Comparison of ENCODE assay signal across 17 cellular contexts in the genomic region with DNA sequence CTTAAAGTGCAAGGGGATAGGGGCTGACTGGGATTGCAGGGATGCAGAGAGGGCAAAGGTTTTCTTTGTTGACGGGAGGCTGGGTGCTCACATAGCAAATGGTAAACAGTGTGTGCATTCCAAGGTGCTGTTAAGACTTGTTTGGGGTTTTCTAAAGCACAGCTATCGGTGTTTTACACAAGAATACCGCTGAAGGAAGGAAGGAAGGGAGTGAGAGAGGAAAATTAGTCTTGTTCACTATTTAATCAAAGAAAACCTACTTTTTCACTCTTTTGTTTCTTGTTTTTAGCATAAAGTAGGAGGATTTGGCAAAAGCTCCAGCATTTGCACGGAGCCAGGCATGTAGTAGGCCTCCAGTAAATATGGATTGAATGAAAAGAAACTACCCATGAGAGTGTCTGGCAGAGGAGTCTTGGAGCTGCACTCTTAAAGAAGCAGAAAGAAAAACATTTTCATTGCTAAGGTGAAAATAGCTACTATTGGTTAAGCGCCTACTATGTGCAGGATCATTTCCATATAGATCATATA.
DNase-seq lines count a peak whose midpoint lies in the region; ATAC-seq and TF ChIP-seq lines count a peak whose summit lies in the region.
"Had no signal": no experiment of that assay in that cellular context is flagged by ENCODE, and none has a peak within 500 bp of the region (broad histone marks: within the 10 kb centered on the region; RNA-seq: fewer than 3 reads in every experiment).

No MANE protein-coding gene starts in this region.

- ATAC-seq in esophagus mucosa (peak; percentile 46), HG03571 (IDR thresholded peaks at IDR 0.05; ENCODE audit: unreplicated experiment) (no peak)

- TF ChIP-seq CTCF in AG10803 (conservative IDR thresholded peaks at IDR 0.05; ENCODE audit: low read length) (no peak), testis (IDR thresholded peaks at IDR 0.05) (no peak)

- WGBS in testis, 2 donors, result 63 to 75% methylated on average over 5 of the region's 5 CpGs

- no peaks in the 10 kb centered on the region for H3K79me2 ChIP-seq in Karpas-422 (ENCODE audit: low read length)

- no peaks in the 10 kb centered on the region for H4K20me1 ChIP-seq in Karpas-422 (ENCODE audit: insufficient read depth, low read depth, low read length)

- H3K9me3 ChIP-seq in testis, result no peaks in the 10 kb centered on the region
- H3K9me3 ChIP-seq in Karpas-422 (ENCODE audit: low read length), result no peaks in the 10 kb centered on the region
- H3K9me3 ChIP-seq: stomach had no signal

- no peak overlapping the region for H3K4me2 ChIP-seq in Karpas-422 (ENCODE audit: low read depth, low read length, poor library complexity, severe bottlenecking)

- H3K36me3 ChIP-seq in testis (ENCODE audit: low read depth, missing control alignments) (no peaks in the 10 kb centered on the region), Karpas-422 (ENCODE audit: insufficient read depth, low read length) (no peaks in the 10 kb centered on the region)

- H3K9ac ChIP-seq in Karpas-422 (ENCODE audit: low read length), result no peak overlapping the region

- no peak for TF ChIP-seq POLR2A in testis (IDR thresholded peaks at IDR 0.05)

- H3K4me1 ChIP-seq in testis (no peaks in the 10 kb centered on the region), Karpas-422 (ENCODE audit: low read length) (no peaks in the 10 kb centered on the region)
- H3K4me1 ChIP-seq: stomach had no signal

- DNase-seq in AG10803 (ENCODE audit: low read depth) (peak; percentile 36), OCI-M1 (lab: John Stamatoyannopoulos, UW) (peak; percentile 38), left kidney (ENCODE audit: low read depth, low spot score) (peak; percentile 21), hippocampal formation (lab: John Stamatoyannopoulos, UW) (no peak), testis (no peak), Karpas-422 (no peak)
- DNase-seq: activated CD8-positive, alpha-beta memory T cell treated with anti-CD3 and anti-CD28 coated beads for 24 hours; activated gamma-delta T cell; effector CD8-positive, alpha-beta T cell; KBM-7; NCI-H1436; NCI-H446; occipital lobe; stomach had no signal

- intact Hi-C loops in testis (cut with DNase I; ENCODE audit: low total_unique reads), result no loop called here

- H3K27me3 ChIP-seq in testis (no peaks in the 10 kb centered on the region), Karpas-422 (ENCODE audit: low read length) (no peaks in the 10 kb centered on the region)
- H3K27me3 ChIP-seq: stomach had no signal

- no peaks in the 10 kb centered on the region for H3K9me2 ChIP-seq in Karpas-422 (replicated peaks; ENCODE audit: insufficient read depth, low read length)

- H3K4me3 ChIP-seq in AG10803 (ENCODE audit: low read length) (peak overlapping the region; percentile 16; the same call in 1 of the 2 replicates), testis (no peak overlapping the region), Karpas-422 (ENCODE audit: low read length) (no peak overlapping the region)
- H3K4me3 ChIP-seq: lung, stomach had no signal

- H3K27ac ChIP-seq in testis (no peak overlapping the region), Karpas-422 (ENCODE audit: low read length) (no peak overlapping the region)

- no peak overlapping the region for H2AFZ ChIP-seq in Karpas-422 (ENCODE audit: low read length)

Comparison
In these comparisons a context has a peak if more than half of its experiments do, and no peak if none do; other contexts are left out.
1. DNase-seq: peak in AG10803 (single experiment), OCI-M1 (single experiment) and left kidney (single experiment); none in hippocampal formation (0 of 2), testis (single experiment) and Karpas-422 (single experiment).